In the genomic region with DNA sequence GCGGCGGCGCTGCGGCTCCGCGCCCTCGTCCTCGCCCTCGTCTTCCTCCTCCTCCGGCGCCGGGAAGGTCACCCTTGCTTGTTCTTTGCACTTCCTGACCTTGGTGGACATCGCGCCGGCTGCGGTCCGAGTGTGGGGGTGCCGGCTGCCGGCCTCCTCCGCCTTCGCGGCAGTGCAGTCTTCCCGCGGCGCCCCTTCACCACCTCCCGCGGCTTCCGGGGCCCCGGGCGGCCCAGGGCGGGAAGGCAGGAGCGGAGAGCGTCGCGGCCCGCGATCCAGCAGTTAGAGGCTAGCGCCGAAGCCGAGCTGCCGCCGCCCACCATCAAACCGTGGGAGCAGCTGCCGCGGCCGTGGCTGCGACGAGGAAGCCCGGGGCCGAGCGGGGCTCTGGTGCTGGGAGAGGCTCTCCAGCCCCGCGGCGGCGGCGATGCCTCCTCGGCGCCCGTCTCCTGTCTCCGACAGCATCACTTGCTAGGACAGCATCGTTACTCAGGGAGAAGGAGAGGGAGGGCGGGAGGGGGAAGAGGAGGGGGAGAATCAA, we compare ENCODE assay signal across 8 cellular contexts. TPM values are rescaled to one million over a fixed set of nuclear protein-coding genes. Genes with fewer than 3 reads are reported as not detected.
DNase-seq lines count a peak whose midpoint lies in the region; ATAC-seq, FAIRE-seq and TF ChIP-seq lines count a peak whose summit lies in the region.

TSS of gene TRPC3 (minus strand) at position 491 of the 541 bp plus-strand sequence. CDS start at position 111, 380 bp downstream.

- 1 to 2% methylated on average over 59 to 62 of the region's 62 CpGs for WGBS in pancreas, 2 donors

- peak within 1 kb of the TSS; percentile 21 to 50 (median 40) for H3K4me3 ChIP-seq in pancreas

- no peaks in the 10 kb centered on the region for H3K36me3 ChIP-seq in pancreas

- CTCF ChIA-PET in Calu3 (lab: Charles Lee): no interaction called here

- H3K4me1 ChIP-seq in pancreas: peaks cover 0 to 9% (median 0%) of the 10 kb centered on the region in 3 donors

- peaks cover 10% of the 10 kb centered on the region for H3K36me3 Mint-ChIP-seq in Calu3 (ENCODE audit: insufficient read depth, unreplicated experiment)
- H3K36me3 Mint-ChIP-seq in glutamatergic neuron (ENCODE audit: unreplicated experiment): no peaks in the 10 kb centered on the region

- no peak within 1 kb of the TSS for H3K27ac ChIP-seq in pancreas

- intact Hi-C loops in Calu3 (cut with micrococcal nuclease; ENCODE audit: unreplicated experiment): no loop called here
- intact Hi-C loops in pancreas (cut with DNase I): no loop called here

- no peak for TF ChIP-seq CTCF in Calu3 (IDR thresholded peaks at IDR 0.05; ENCODE audit: unreplicated experiment)
- TF ChIP-seq CTCF in glutamatergic neuron (IDR thresholded peaks at IDR 0.05; ENCODE audit: partially characterized antibody, unreplicated experiment): no peak
- no peak for TF ChIP-seq CTCF in pancreas (IDR thresholded peaks at IDR 0.05)

- peaks cover 0 to 14% (median 0%) of the 10 kb centered on the region in 4 donors for H3K27me3 ChIP-seq in pancreas

- H3K4me3 Mint-ChIP-seq in Calu3 (ENCODE audit: low read depth, unreplicated experiment) (peak within 1 kb of the TSS; percentile 70), glutamatergic neuron (ENCODE audit: unreplicated experiment) (peak within 1 kb of the TSS; percentile 89)

- H3K27ac Mint-ChIP-seq in Calu3 (ENCODE audit: unreplicated experiment) (no peak within 1 kb of the TSS), glutamatergic neuron (ENCODE audit: unreplicated experiment) (no peak within 1 kb of the TSS)

- no TSS peak for BruUV-seq in Calu3 (replicated peaks; lab: Mats Ljungman, UMichigan)

- H3K9me3 Mint-ChIP-seq in Calu3 (ENCODE audit: low read depth, unreplicated experiment) (no peaks in the 10 kb centered on the region), glutamatergic neuron (ENCODE audit: unreplicated experiment) (peaks cover 4% of the 10 kb centered on the region)

- H3K4me1 Mint-ChIP-seq in Calu3 (ENCODE audit: low read depth, unreplicated experiment): no peaks in the 10 kb centered on the region
- H3K4me1 Mint-ChIP-seq in glutamatergic neuron (ENCODE audit: low read depth, unreplicated experiment): peaks cover 5% of the 10 kb centered on the region

- no peak for FAIRE-seq in pancreas (lab: Jason Lieb, UNC)

- no peak for DNase-seq in Calu3
- peak; percentile 20 for DNase-seq in NCI-H226
- DNase-seq in activated effector memory CD4-positive, alpha-beta T cell treated with anti-CD3 and anti-CD28 coated beads, Interleukin-2, amount 50 U/mL, for 16 hours: peak; percentile 75
- DNase-seq in glutamatergic neuron: peak; percentile 72
- peak in 2 of 6 donors; percentile 67 to 71 for DNase-seq in pancreas

- H3K9me3 ChIP-seq in pancreas: no peaks in the 10 kb centered on the region

- H3K27me3 Mint-ChIP-seq in Calu3 (ENCODE audit: unreplicated experiment): peaks cover 78% of the 10 kb centered on the region
- H3K27me3 Mint-ChIP-seq in glutamatergic neuron (ENCODE audit: unreplicated experiment): peaks cover 13% of the 10 kb centered on the region

- peak; percentile 42 for ATAC-seq in GM21619 (IDR thresholded peaks at IDR 0.05; ENCODE audit: unreplicated experiment)
- ATAC-seq in pancreas: peak in 3 of 4 donors; percentile 36 to 67 (median 37)
- ATAC-seq in GM18520 (IDR thresholded peaks at IDR 0.05; ENCODE audit: unreplicated experiment): no peak
- ATAC-seq in GM21825 (IDR thresholded peaks at IDR 0.05; ENCODE audit: unreplicated experiment): no peak

RNA-seq across cellular contexts. Expression of gene TRPC3, which starts in this region (rescaled TPM):
- total RNA-seq in Calu3 (2022) (not detected in 2 replicates), glutamatergic neuron (ENCODE audit: unreplicated experiment) (0.66 TPM), pancreas (under 1 TPM in 3 of 6 donors, not detected in 3; 0.03 to 0.06 (median 0.06) TPM)
- polyA plus RNA-seq in pancreas: under 1 TPM; 0.02 to 0.04 TPM

Comparison
In these comparisons a context has a peak if more than half of its experiments do, and no peak if none do; other contexts are left out.
1. Peak in DNase-seq in glutamatergic neuron; RNA of the gene not detected or under 1 TPM.
2. Peak in ATAC-seq and H3K4me3 ChIP-seq in pancreas; RNA of the gene not detected or under 1 TPM.